Comparison of ENCODE assay signal across 9 cellular contexts in the genomic region with DNA sequence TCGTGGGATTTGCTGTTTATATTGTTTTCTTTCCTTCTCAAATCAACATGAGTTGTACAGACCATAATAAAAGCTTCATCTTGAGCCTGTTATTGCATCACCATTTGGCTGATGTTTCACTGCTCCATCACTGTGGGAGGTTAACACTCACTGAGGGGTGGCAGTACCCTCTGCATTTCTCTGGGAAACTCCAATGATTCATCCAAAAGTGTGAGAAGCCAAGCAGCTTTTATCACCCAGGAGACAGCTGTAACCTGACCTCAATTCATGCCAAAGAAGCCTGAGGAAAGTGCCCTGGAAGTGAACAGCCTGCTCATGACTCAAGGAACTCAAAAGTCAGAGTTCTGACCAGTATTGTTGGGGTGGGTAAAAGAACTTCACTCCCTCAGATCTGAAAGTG.
A peak's percentile ranks its signal among the peaks of the same experiment; 100 is the strongest.
DNase-seq lines count a peak whose midpoint lies in the region; ATAC-seq, FAIRE-seq and TF ChIP-seq lines count a peak whose summit lies in the region.
"Had no signal": no experiment of that assay in that cellular context is flagged by ENCODE, and none has a peak within 500 bp of the region (broad histone marks: within the 10 kb centered on the region; RNA-seq: fewer than 3 reads in every experiment).

No MANE protein-coding gene starts in this region.

- intact Hi-C loops in uterus (cut with DNase I; ENCODE audit: low total_unique reads) = no loop called here

- TF ChIP-seq CTCF in astrocyte (IDR thresholded peaks at IDR 0.05; ENCODE audit: insufficient read depth, low read depth, low read length) (no peak), uterus (IDR thresholded peaks at IDR 0.05) (no peak), progenitor cell of endocrine pancreas (IDR thresholded peaks at IDR 0.05; ENCODE audit: unreplicated experiment) (no peak)

- peak overlapping the region; percentile 76 for H3K9ac ChIP-seq in astrocyte (ENCODE audit: low read length)

- H3K4me3 ChIP-seq in astrocyte (ENCODE audit: insufficient read depth, low read depth, low read length) = no peak overlapping the region
- no peak overlapping the region for H3K4me3 ChIP-seq in uterus

- no peaks in the 10 kb centered on the region for H3K79me2 ChIP-seq in astrocyte (ENCODE audit: insufficient read depth, low read length)

- no peaks in the 10 kb centered on the region for H3K9me3 Mint-ChIP-seq in astrocyte (ENCODE audit: unreplicated experiment)
- H3K9me3 Mint-ChIP-seq in progenitor cell of endocrine pancreas (ENCODE audit: low read depth) = peaks cover 2% of the 10 kb centered on the region
- H3K9me3 Mint-ChIP-seq: dendritic cell treated with granulocyte-macrophage colony-stimulating factor and Interleukin-4, amounts not matched to agents 40 ng/mL and 50 ng/mL, for 4 days had no signal

- peak; percentile 99 for FAIRE-seq in astrocyte (lab: Jason Lieb, UNC)

- peaks cover 37% of the 10 kb centered on the region for H3K4me1 Mint-ChIP-seq in astrocyte (ENCODE audit: low read depth, unreplicated experiment)
- H3K4me1 Mint-ChIP-seq in progenitor cell of endocrine pancreas (ENCODE audit: low read depth) = no peaks in the 10 kb centered on the region

- H3K27ac ChIP-seq in astrocyte (ENCODE audit: low read depth, low read length) (peak overlapping the region; percentile 96), uterus (peak overlapping the region; percentile 51 to 67)

- H3K36me3 ChIP-seq in astrocyte (ENCODE audit: insufficient read depth, low read length) (no peaks in the 10 kb centered on the region), uterus (no peaks in the 10 kb centered on the region)

- H4K20me1 ChIP-seq in astrocyte (ENCODE audit: insufficient read depth, low read length) = no peaks in the 10 kb centered on the region

- no peak overlapping the region for H2AFZ ChIP-seq in astrocyte (ENCODE audit: low read depth, low read length)

- DNase-seq in stimulated activated CD4-positive, alpha-beta T cell treated with anti-CD3 and anti-CD28 coated beads, Interleukin-4, amount 100 ng/mL, for 24 hours = peak; percentile 4
- DNase-seq in stimulated activated CD4-positive, alpha-beta T cell treated with anti-CD3 and anti-CD28 coated beads, Interleukin-2, amount 100 ng/mL, for 24 hours = no peak
- peak; percentile 98 for DNase-seq in astrocyte (ENCODE audit: low read depth)
- DNase-seq in islet precursor cell = peak; percentile 74
- peak; percentile 33 to 43 for DNase-seq in uterus
- no peak for DNase-seq in progenitor cell of endocrine pancreas (ENCODE audit: low spot score, unreplicated experiment)

- H3K36me3 Mint-ChIP-seq in astrocyte (ENCODE audit: low read depth, unreplicated experiment) = no peaks in the 10 kb centered on the region
- no peaks in the 10 kb centered on the region for H3K36me3 Mint-ChIP-seq in progenitor cell of endocrine pancreas (ENCODE audit: insufficient read depth)

- H3K4me3 Mint-ChIP-seq in astrocyte (ENCODE audit: unreplicated experiment) (no peak overlapping the region), progenitor cell of endocrine pancreas (ENCODE audit: low read depth) (no peak overlapping the region)
- H3K4me3 Mint-ChIP-seq: dendritic cell treated with granulocyte-macrophage colony-stimulating factor and Interleukin-4, amounts not matched to agents 40 ng/mL and 50 ng/mL, for 4 days had no signal

- peak overlapping the region; percentile 54 for H3K4me2 ChIP-seq in astrocyte (ENCODE audit: low read length)

- ATAC-seq in GM18861 (IDR thresholded peaks at IDR 0.05; ENCODE audit: unreplicated experiment) (no peak), HG03097 (IDR thresholded peaks at IDR 0.05; ENCODE audit: low FRiP score, unreplicated experiment) (no peak)

- H3K27ac Mint-ChIP-seq in astrocyte (ENCODE audit: unreplicated experiment) = peak overlapping the region; percentile 98
- H3K27ac Mint-ChIP-seq in progenitor cell of endocrine pancreas = no peak overlapping the region
- H3K27ac Mint-ChIP-seq: dendritic cell treated with granulocyte-macrophage colony-stimulating factor and Interleukin-4, amounts not matched to agents 40 ng/mL and 50 ng/mL, for 4 days had no signal

- H3K9me3 ChIP-seq in astrocyte (ENCODE audit: insufficient read depth, low read depth, low read length) = no peaks in the 10 kb centered on the region
- no peaks in the 10 kb centered on the region for H3K9me3 ChIP-seq in uterus

- H3K27me3 ChIP-seq in astrocyte (ENCODE audit: insufficient read depth, low read length) (no peaks in the 10 kb centered on the region), uterus (no peaks in the 10 kb centered on the region)

- H3K27me3 Mint-ChIP-seq in astrocyte (ENCODE audit: low read depth, unreplicated experiment) (no peaks in the 10 kb centered on the region), progenitor cell of endocrine pancreas (peaks cover 2% of the 10 kb centered on the region)
- H3K27me3 Mint-ChIP-seq: dendritic cell treated with granulocyte-macrophage colony-stimulating factor and Interleukin-4, amounts not matched to agents 40 ng/mL and 50 ng/mL, for 4 days had no signal

- TF ChIP-seq POLR2A in uterus (IDR thresholded peaks at IDR 0.05) = no peak

- H3K4me1 ChIP-seq in astrocyte (ENCODE audit: insufficient read depth, low read length) = peaks cover 39% of the 10 kb centered on the region
- H3K4me1 ChIP-seq in uterus = peaks cover 0 to 9% of the 10 kb centered on the region in 2 donors

Comparison
In these comparisons a context has a peak if more than half of its experiments do, and no peak if none do; other contexts are left out.
1. DNase-seq: peak in stimulated activated CD4-positive, alpha-beta T cell treated with anti-CD3 and anti-CD28 coated beads, Interleukin-4, amount 100 ng/mL, for 24 hours (single experiment), astrocyte (single experiment), islet precursor cell (single experiment) and uterus (2 of 2); none in stimulated activated CD4-positive, alpha-beta T cell treated with anti-CD3 and anti-CD28 coated beads, Interleukin-2, amount 100 ng/mL, for 24 hours (0 of 2) and progenitor cell of endocrine pancreas (single experiment).